ENCODE assay signal across 8 cellular contexts in the genomic region with DNA sequence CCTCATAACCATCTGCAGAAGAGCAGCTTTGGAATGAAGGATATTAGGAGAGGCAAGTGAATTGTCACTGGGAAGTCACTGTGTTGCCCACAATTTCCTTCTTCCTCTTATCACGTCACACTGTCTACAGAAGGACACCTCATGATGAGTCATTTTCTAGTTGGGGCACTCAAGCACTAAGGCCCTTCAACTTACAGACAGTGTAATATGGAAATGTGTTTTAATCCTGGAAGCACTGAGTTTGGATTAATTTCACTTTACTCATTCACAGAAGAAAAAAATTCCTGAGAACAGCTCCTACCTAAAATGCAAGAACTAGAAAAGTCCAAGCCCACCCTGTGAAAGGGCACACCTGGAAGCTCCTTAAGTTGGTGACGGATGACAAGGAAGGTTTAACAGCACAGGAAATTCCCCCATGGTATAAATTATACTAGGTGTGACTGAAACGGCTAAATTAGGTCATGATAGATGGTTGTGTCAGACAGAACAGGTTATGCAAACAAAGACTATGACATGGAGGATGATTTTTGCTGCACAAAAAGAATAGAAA. TPM values are rescaled to one million over a fixed set of nuclear protein-coding genes. Genes with fewer than 3 reads are reported as not detected.
A peak's percentile ranks its signal among the peaks of the same experiment; 100 is the strongest.
DNase-seq lines count a peak whose midpoint lies in the region; ATAC-seq, FAIRE-seq and TF ChIP-seq lines count a peak whose summit lies in the region.

No MANE protein-coding gene starts in this region.

- H3K4me3 Mint-ChIP-seq in activated CD4-positive, alpha-beta T cell treated with anti-CD3 and anti-CD28 coated beads, Interleukin-2, amount 10 ng/mL, durations not matched to agents 24 days and 14 days = no peak overlapping the region

- no peak for TF ChIP-seq RAD21 in HepG2 (CRISPR knock-in tag; IDR thresholded peaks at IDR 0.05)

- CTCF ChIA-PET in HepG2 (lab: Yijun Ruan, JAX; ENCODE audit: low intra/inter-chr PET ratio, low total read pairs) = no interaction called here

- POLR2A ChIA-PET in HepG2 (lab: Yijun Ruan, JAX) = no interaction called here

- H3K27me3 ChIP-seq in HepG2 (ENCODE audit: control insufficient read depth in 1 of 2, insufficient read depth in 2 of 2, low read length in 2 of 2) = no peaks in the 10 kb centered on the region

- no peak overlapping the region for H3K4me3 ChIP-seq in HepG2 (replicated peaks in 1 of 3; ENCODE audit: insufficient read depth in 1 of 3, low read depth in 2 of 3, low read length in 3 of 3)

- H3K27me3 Mint-ChIP-seq in activated CD4-positive, alpha-beta T cell treated with anti-CD3 and anti-CD28 coated beads, Interleukin-2, amount 10 ng/mL, durations not matched to agents 24 days and 14 days = peaks cover 5% of the 10 kb centered on the region

- peaks cover 4% of the 10 kb centered on the region for H3K4me1 Mint-ChIP-seq in activated CD4-positive, alpha-beta T cell treated with anti-CD3 and anti-CD28 coated beads, Interleukin-2, amount 10 ng/mL, durations not matched to agents 24 days and 14 days

- no peak overlapping the region for H3K9ac ChIP-seq in HepG2 (ENCODE audit: insufficient read depth, low read depth, low read length)

- peak; percentile 72 to 94 for DNase-seq in SW 1271 (lab: John Stamatoyannopoulos, UW)
- DNase-seq in HepG2 (ENCODE audit: low spot score) = peak; percentile 22
- DNase-seq in activated CD4-positive, alpha-beta T cell treated with anti-CD3 and anti-CD28 coated beads, Interleukin-2, amount 10 ng/mL, durations not matched to agents 24 days and 14 days = no peak
- DNase-seq in activated CD4-positive, alpha-beta T cell treated with anti-CD3 and anti-CD28 coated beads for 1 hour = no peak
- DNase-seq in Right ventricle myocardium superior = no peak

- TF ChIP-seq EP300 in HepG2 (IDR thresholded peaks at IDR 0.05; ENCODE audit: low read depth in 2 of 2, low read length in 2 of 2) (no peak), HepG2 (CRISPR knock-in tag; IDR thresholded peaks at IDR 0.05; ENCODE audit: borderline replicate concordance) (no peak)

- no peak overlapping the region for H3K27ac ChIP-seq in HepG2 (ENCODE audit: extremely low read length, insufficient read depth, low read length)

- BruUV-seq in HepG2 (replicated peaks; lab: Mats Ljungman, UMichigan) = no TSS peak

- WGBS in HepG2 (ENCODE audit: low lambda C conversion rate) = 85% methylated on average over 3 of the region's 3 CpGs

- H3K9me3 ChIP-seq in HepG2 (ENCODE audit: low read length) = no peaks in the 10 kb centered on the region

- intact Hi-C loops in HepG2 (cut with micrococcal nuclease; ENCODE audit: unreplicated experiment) (no loop called here), Right ventricle myocardium superior (cut with DNase I) (no loop called here)
- intact Hi-C loops in activated CD4-positive, alpha-beta T cell treated with anti-CD3 and anti-CD28 coated beads, Interleukin-2, amount 10 ng/mL, durations not matched to agents 24 days and 14 days (cut with micrococcal nuclease) = no loop called here

- in situ Hi-C loops in HepG2 (cut with HindIII; ENCODE audit: extremely low pct_ligation_motif_present, low pct_unique_long_range_greater_than_20kb) = no loop called here

- H3K36me3 ChIP-seq in HepG2 (replicated peaks in 1 of 2; ENCODE audit: control insufficient read depth in 1 of 2, insufficient read depth in 2 of 2, low read length in 2 of 2) = no peaks in the 10 kb centered on the region

- H3K79me2 ChIP-seq in HepG2 (ENCODE audit: insufficient read depth, low read length) = peaks cover 91% of the 10 kb centered on the region

- TF ChIP-seq CTCF in HepG2 (CRISPR knock-in tag; IDR thresholded peaks at IDR 0.05) = no peak

- H3K4me1 ChIP-seq in HepG2 (ENCODE audit: insufficient read depth, low read length) = peaks cover 53% of the 10 kb centered on the region

- H3K27ac Mint-ChIP-seq in activated CD4-positive, alpha-beta T cell treated with anti-CD3 and anti-CD28 coated beads, Interleukin-2, amount 10 ng/mL, durations not matched to agents 24 days and 14 days = no peak overlapping the region

- TF ChIP-seq POLR2A in HepG2 (IDR thresholded peaks at IDR 0.05; ENCODE audit: insufficient read depth in 1 of 2, low read depth in 2 of 2, low read length in 2 of 2) = no peak

- ATAC-seq in GM18868 (IDR thresholded peaks at IDR 0.05; ENCODE audit: unreplicated experiment) (peak; percentile 86), HG03108 (IDR thresholded peaks at IDR 0.05; ENCODE audit: unreplicated experiment) (peak; percentile 48), HepG2 (no peak), Right ventricle myocardium superior (ENCODE audit: poor library complexity) (no peak), HG02840 (IDR thresholded peaks at IDR 0.05; ENCODE audit: low FRiP score, unreplicated experiment) (no peak)

- no peaks in the 10 kb centered on the region for H3K36me3 Mint-ChIP-seq in activated CD4-positive, alpha-beta T cell treated with anti-CD3 and anti-CD28 coated beads, Interleukin-2, amount 10 ng/mL, durations not matched to agents 24 days and 14 days (ENCODE audit: low read depth)

- H3K4me2 ChIP-seq in HepG2 (ENCODE audit: low read depth, low read length) = no peak overlapping the region

- FAIRE-seq in HepG2 (lab: Jason Lieb, UNC) = no peak

- peaks cover 3% of the 10 kb centered on the region for H3K9me3 Mint-ChIP-seq in activated CD4-positive, alpha-beta T cell treated with anti-CD3 and anti-CD28 coated beads, Interleukin-2, amount 10 ng/mL, durations not matched to agents 24 days and 14 days

- H4K20me1 ChIP-seq in HepG2 (ENCODE audit: insufficient read depth, low read length) = peaks cover 15% of the 10 kb centered on the region

- H2AFZ ChIP-seq in HepG2 (ENCODE audit: low read length) = no peak overlapping the region

TF ChIP-seq in HepG2, 621 proteins besides CTCF, POLR2A, EP300 and RAD21:
- peak; percentile 97 for TF ChIP-seq ZNF7 (CRISPR knock-in tag; IDR thresholded peaks at IDR 0.05)
- no peak for TF ChIP-seq MED13 (CRISPR knock-in tag; IDR thresholded peaks at IDR 0.05)
- peak; percentile 80 for TF ChIP-seq FOSL2 (CRISPR knock-in tag; IDR thresholded peaks at IDR 0.05)
- no peak for TF ChIP-seq SPEN (CRISPR knock-in tag; IDR thresholded peaks at IDR 0.05; ENCODE audit: low read depth)
- no peak for TF ChIP-seq HNF1B (CRISPR knock-in tag; IDR thresholded peaks at IDR 0.05)

RNA-seq across cellular contexts. Expression of gene PARD3, which starts 56.6 kb away (rescaled TPM):
- total RNA-seq in HepG2 (2016; rRNA removed; fragmentation: Illumina TruSeq; extraction: Trizol) (60.0 and 67.5 TPM in 2 replicates), Right ventricle myocardium superior (33.5 TPM)
- total RNA-seq in HepG2 (2016; cell fraction: cytosol; rRNA removed; fragmentation: Illumina TruSeq; extraction: Trizol; ENCODE audit: low read depth) = 20.8 and 27.4 TPM in 2 replicates
- total RNA-seq in HepG2 (2016; cell fraction: insoluble cytoplasmic fraction; rRNA removed; fragmentation: Illumina TruSeq; extraction: Trizol) = 57.8 and 62.9 TPM in 2 replicates
- 40.7 and 46.4 TPM in 2 replicates for total RNA-seq in HepG2 (2016; cell fraction: membrane; rRNA removed; fragmentation: Illumina TruSeq; extraction: Trizol)
- total RNA-seq in HepG2 (2016; cell fraction: nucleus; rRNA removed; fragmentation: Illumina TruSeq; extraction: Trizol) = 55.2 and 61.4 TPM in 2 replicates
- polyA plus RNA-seq in HepG2 (2011; rRNA removed) = 37.5 and 40.9 TPM in 2 replicates
- 27.2 and 36.6 TPM in 2 replicates for polyA plus RNA-seq in HepG2 (2011; cell fraction: cytosol; rRNA removed)
- polyA plus RNA-seq in HepG2 (2011; cell fraction: nucleus; rRNA removed) = 20.7 and 21.3 TPM in 2 replicates
- 42.8 and 43.8 TPM in 2 replicates for polyA plus RNA-seq in HepG2 (2012)
- polyA plus RNA-seq in HepG2 (2016; cell fraction: cytosol; fragmentation: Illumina TruSeq; extraction: Trizol; ENCODE audit: low read depth) = 4.9 and 5.9 TPM in 2 replicates
- 56.4 and 57.9 TPM in 2 replicates for polyA plus RNA-seq in HepG2 (2016; cell fraction: insoluble cytoplasmic fraction; fragmentation: Illumina TruSeq; extraction: Trizol; ENCODE audit: low read depth)
- 15.4 and 16.9 TPM in 2 replicates for polyA plus RNA-seq in HepG2 (2016; cell fraction: membrane; fragmentation: Illumina TruSeq; extraction: Trizol; ENCODE audit: low read depth)
- 37.3 and 39.6 TPM in 2 replicates for polyA plus RNA-seq in HepG2 (2016; cell fraction: nucleus; fragmentation: Illumina TruSeq; extraction: Trizol; ENCODE audit: insufficient read depth, low read depth)
- polyA minus RNA-seq in HepG2 (2011; rRNA and poly(A)+ RNA removed; ENCODE audit: low replicate concordance) = 26.7 and 51.8 TPM in 2 replicates
- polyA minus RNA-seq in HepG2 (2011; cell fraction: cytosol; rRNA and poly(A)+ RNA removed) = 41.1 and 45.4 TPM in 2 replicates
- 106 and 138 TPM in 2 replicates for polyA minus RNA-seq in HepG2 (2011; cell fraction: nucleus; rRNA and poly(A)+ RNA removed)
- 2.3 and 2.9 TPM in 2 replicates for total RNA-seq in activated CD4-positive, alpha-beta T cell treated with anti-CD3 and anti-CD28 coated beads, Interleukin-2, amount 10 ng/mL, durations not matched to agents 24 days and 14 days

Comparison
In these comparisons a context has a peak if more than half of its experiments do, and no peak if none do; other contexts are left out.
1. ATAC-seq: peak in GM18868 (single experiment) and HG03108 (single experiment); none in HepG2 (single experiment), Right ventricle myocardium superior (single experiment) and HG02840 (single experiment).
2. DNase-seq: peak in SW 1271 (2 of 2) and HepG2 (single experiment); none in activated CD4-positive, alpha-beta T cell treated with anti-CD3 and anti-CD28 coated beads, Interleukin-2, amount 10 ng/mL, durations not matched to agents 24 days and 14 days (single experiment), activated CD4-positive, alpha-beta T cell treated with anti-CD3 and anti-CD28 coated beads for 1 hour (single experiment) and Right ventricle myocardium superior (single experiment).